In genomic region chr11:87284306-87284705, GRCh38 we compare ENCODE assay signal across 17 cellular contexts.
DNase-seq lines count a peak whose midpoint lies in the region; ATAC-seq and TF ChIP-seq lines count a peak whose summit lies in the region.
"Had no signal": no experiment of that assay in that cellular context is flagged by ENCODE, and none has a peak within 500 bp of the region (broad histone marks: within the 10 kb centered on the region; RNA-seq: fewer than 3 reads in every experiment).

No MANE protein-coding gene starts in this region.

- POLR2A ChIA-PET in SK-N-SH (lab: Yijun Ruan, JAX), result no interaction called here

- H3K9me3 ChIP-seq in adipocyte (ENCODE audit: control insufficient read depth, low read length) (no peaks in the 10 kb centered on the region), hepatocyte (ENCODE audit: low read depth) (no peaks in the 10 kb centered on the region), subcutaneous abdominal adipose tissue (ENCODE audit: control insufficient read depth in 5 of 5, low read length in 5 of 5) (no peaks in the 10 kb centered on the region), SK-N-SH (no peaks in the 10 kb centered on the region)
- H3K9me3 ChIP-seq: HAP-1 had no signal

- no peak for TF ChIP-seq EP300 in SK-N-SH (IDR thresholded peaks at IDR 0.05; ENCODE audit: borderline replicate concordance in 1 of 2, low read depth in 1 of 2, low read length in 1 of 2)

- H2AFZ ChIP-seq in hepatocyte, result no peak overlapping the region
- H2AFZ ChIP-seq in SK-N-SH (ENCODE audit: low read depth), result no peak overlapping the region

- 47% methylated on average over 2 of the region's 2 CpGs for WGBS in hepatocyte (ENCODE audit: low lambda C conversion rate, missing lambda C conversion rate)
- WGBS in SK-N-SH (ENCODE audit: low lambda C conversion rate), result 89% methylated on average over 2 of the region's 2 CpGs

- intact Hi-C loops in Right ventricle myocardium superior (cut with DNase I) (no loop called here), left cardiac atrium (cut with DNase I) (no loop called here)

- no peaks in the 10 kb centered on the region for H3K36me3 ChIP-seq in adipocyte (ENCODE audit: control insufficient read depth, insufficient read depth, low read length, severe bottlenecking)
- no peaks in the 10 kb centered on the region for H3K36me3 ChIP-seq in hepatocyte (replicated peaks; ENCODE audit: insufficient read depth, low read depth)
- no peaks in the 10 kb centered on the region for H3K36me3 ChIP-seq in subcutaneous abdominal adipose tissue (ENCODE audit: control insufficient read depth in 5 of 5, insufficient read depth in 5 of 5, low read length in 5 of 5)
- H3K36me3 ChIP-seq in SK-N-SH (replicated peaks in 1 of 2; ENCODE audit: control insufficient read depth in 1 of 2, insufficient read depth in 2 of 2, low read length in 1 of 2), result no peaks in the 10 kb centered on the region
- H3K36me3 ChIP-seq: HAP-1 had no signal

- H3K4me3 ChIP-seq in adipocyte (ENCODE audit: low read length) (no peak overlapping the region), hepatocyte (no peak overlapping the region), subcutaneous abdominal adipose tissue (ENCODE audit: low read depth in 1 of 5, low read length in 5 of 5) (no peak overlapping the region), SK-N-SH (ENCODE audit: low read depth in 2 of 2, low read length in 1 of 2) (no peak overlapping the region)
- H3K4me3 ChIP-seq: BLaER1 treated with 17β-estradiol and CSF1 and Interleukin-3, amounts not matched to agents 10 nM and 100 nM; GM12878; HAP-1 had no signal

- H3K9me2 ChIP-seq in hepatocyte (replicated peaks; ENCODE audit: insufficient read depth), result no peaks in the 10 kb centered on the region
- no peaks in the 10 kb centered on the region for H3K9me2 ChIP-seq in SK-N-SH

- no peak for DNase-seq in Right ventricle myocardium superior
- no peak for DNase-seq in left cardiac atrium
- DNase-seq in adipocyte (ENCODE audit: low read depth), result peak; percentile 63
- DNase-seq in hepatocyte (ENCODE audit: low spot score), result no peak
- no peak for DNase-seq in SK-N-SH
- DNase-seq in T1000 (lab: John Stamatoyannopoulos, UW), result no peak
- DNase-seq: Calu3; CD4-positive, alpha-beta T cell; DMS79; GOT3 had no signal

- H3K9ac ChIP-seq in adipocyte (ENCODE audit: low read length) (peak overlapping the region; percentile 22), subcutaneous abdominal adipose tissue (ENCODE audit: low read length in 5 of 5) (no peak overlapping the region), SK-N-SH (no peak overlapping the region)
- H3K9ac ChIP-seq: BLaER1 treated with 17β-estradiol and CSF1 and Interleukin-3, amounts not matched to agents 10 nM and 100 nM had no signal

- ATAC-seq in Right ventricle myocardium superior (ENCODE audit: poor library complexity) (peak; percentile 42), left cardiac atrium (no peak), GM18909 (IDR thresholded peaks at IDR 0.05; ENCODE audit: poor library complexity, unreplicated experiment) (no peak)
- ATAC-seq: GM12878 had no signal

- H3K27ac ChIP-seq in hepatocyte, result peak overlapping the region; percentile 2
- H3K27ac ChIP-seq in subcutaneous abdominal adipose tissue (ENCODE audit: low read depth, low read length), result peak overlapping the region; percentile 24
- no peak overlapping the region for H3K27ac ChIP-seq in SK-N-SH (ENCODE audit: low read depth in 2 of 2, low read length in 1 of 2)
- H3K27ac ChIP-seq: 22Rv1; BLaER1 treated with 17β-estradiol and CSF1 and Interleukin-3, amounts not matched to agents 10 nM and 100 nM; HL-60 had no signal

- H3F3A ChIP-seq in SK-N-SH (replicated peaks; ENCODE audit: insufficient read depth), result no peaks in the 10 kb centered on the region

- H4K20me1 ChIP-seq in hepatocyte (ENCODE audit: insufficient read depth, poor library complexity, severe bottlenecking), result no peaks in the 10 kb centered on the region
- no peaks in the 10 kb centered on the region for H4K20me1 ChIP-seq in SK-N-SH (ENCODE audit: insufficient read depth)
- H4K20me1 ChIP-seq: BLaER1 treated with 17β-estradiol and CSF1 and Interleukin-3, amounts not matched to agents 10 nM and 100 nM had no signal

- H3K79me2 ChIP-seq in hepatocyte (no peaks in the 10 kb centered on the region), SK-N-SH (ENCODE audit: insufficient read depth) (no peaks in the 10 kb centered on the region)

- TF ChIP-seq RAD21 in SK-N-SH (IDR thresholded peaks at IDR 0.05; ENCODE audit: low read length), result no peak

- no peaks in the 10 kb centered on the region for H3K27me3 ChIP-seq in adipocyte (replicated peaks; ENCODE audit: control insufficient read depth, insufficient read depth, low read length)
- no peaks in the 10 kb centered on the region for H3K27me3 ChIP-seq in hepatocyte
- no peaks in the 10 kb centered on the region for H3K27me3 ChIP-seq in subcutaneous abdominal adipose tissue (ENCODE audit: control insufficient read depth in 5 of 5, insufficient read depth in 4 of 5, low read length in 5 of 5)
- no peaks in the 10 kb centered on the region for H3K27me3 ChIP-seq in SK-N-SH (ENCODE audit: insufficient read depth)
- H3K27me3 ChIP-seq: BLaER1 treated with 17β-estradiol and CSF1 and Interleukin-3, amounts not matched to agents 10 nM and 100 nM had no signal

- CTCF ChIA-PET in SK-N-SH (lab: Yijun Ruan, JAX), result interaction anchor here (1.9 kb wide), 1 partner anchor 289 kb away, joined by 5 read pairs; no protein-coding TSS in a partner anchor

- no peak for TF ChIP-seq CTCF in hepatocyte (IDR thresholded peaks at IDR 0.05; ENCODE audit: poor library complexity)
- no peak for TF ChIP-seq CTCF in SK-N-SH (IDR thresholded peaks at IDR 0.05)

- H3K4me1 ChIP-seq in adipocyte (ENCODE audit: control insufficient read depth, insufficient read depth, low read length) (peaks cover 30% of the 10 kb centered on the region), hepatocyte (ENCODE audit: insufficient read depth) (no peaks in the 10 kb centered on the region), subcutaneous abdominal adipose tissue (ENCODE audit: control insufficient read depth in 5 of 5, insufficient read depth in 5 of 5, low read length in 5 of 5) (peaks cover 0 to 25% (median 18%) of the 10 kb centered on the region in 5 donors), SK-N-SH (ENCODE audit: control insufficient read depth in 1 of 2, insufficient read depth in 2 of 2, low read depth in 1 of 2, low read length in 1 of 2) (peaks cover 0 to 9% of the 10 kb centered on the region in 2 experiments; a peak in 1 of 4 replicates)
- H3K4me1 ChIP-seq: BLaER1 treated with 17β-estradiol and CSF1 and Interleukin-3, amounts not matched to agents 10 nM and 100 nM; HAP-1 had no signal

- H3K4me2 ChIP-seq in hepatocyte, result no peak overlapping the region
- no peak overlapping the region for H3K4me2 ChIP-seq in SK-N-SH
- H3K4me2 ChIP-seq: BLaER1 treated with 17β-estradiol and CSF1 and Interleukin-3, amounts not matched to agents 10 nM and 100 nM had no signal

TF ChIP-seq in SK-N-SH, 30 proteins besides CTCF, POLR2A, EP300 and RAD21:
- TF ChIP-seq GATA2 (CRISPR knock-in tag; IDR thresholded peaks at IDR 0.05) (no peak), TAF1 (IDR thresholded peaks at IDR 0.05; ENCODE audit: borderline replicate concordance, low read depth, low read length) (no peak), NFIC (IDR thresholded peaks at IDR 0.05; ENCODE audit: borderline replicate concordance) (no peak), TCF12 (IDR thresholded peaks at IDR 0.05) (no peak), MEF2A (IDR thresholded peaks at IDR 0.05; ENCODE audit: borderline replicate concordance, low read depth) (no peak), EZH2phosphoT487 (IDR thresholded peaks at IDR 0.05; ENCODE audit: borderline replicate concordance, low read depth) (no peak)

Comparison
In these comparisons a context has a peak if more than half of its experiments do, and no peak if none do; other contexts are left out.
1. H3K27ac ChIP-seq: peak in hepatocyte (single experiment) and subcutaneous abdominal adipose tissue (single experiment); none in SK-N-SH (0 of 2).